20 cellular contexts compared by ENCODE assay signal in genomic region chr1:66787641-66788040, GRCh38. TPM values are rescaled to one million over a fixed set of nuclear protein-coding genes. Genes with fewer than 3 reads are reported as not detected.
"Had no signal": no experiment of that assay in that cellular context is flagged by ENCODE, and none has a peak within 500 bp of the region (broad histone marks: within the 10 kb centered on the region; RNA-seq: fewer than 3 reads in every experiment).

No MANE protein-coding gene starts in this region.

- H3K27me3 Mint-ChIP-seq: activated CD4-positive, alpha-beta T cell treated with anti-CD3 and anti-CD28 coated beads, Interleukin-2, amount 10 ng/mL, durations not matched to agents 24 days and 14 days had no signal

- H3K27me3 ChIP-seq: ascending aorta, sigmoid colon, testis had no signal

- H3K4me1 Mint-ChIP-seq: neural crest cell had no signal

- DNase-seq: activated CD4-positive, alpha-beta T cell treated with anti-CD3 and anti-CD28 coated beads, Interleukin-2, amount 10 ng/mL, durations not matched to agents 24 days and 14 days; activated effector memory CD4-positive, alpha-beta T cell treated with anti-CD3 and anti-CD28 coated beads, Interleukin-2, amount 50 U/mL, for 16 hours; activated T-cell treated with anti-CD3 and anti-CD28 coated beads for 4 hours; hippocampal formation; sigmoid colon; stimulated activated CD4-positive, alpha-beta T cell treated with anti-CD3 and anti-CD28 coated beads, Interleukin-2, amount 100 ng/mL, for 24 hours; stimulated activated naive CD4-positive, alpha-beta T cell treated with Interleukin-2 at 50 U/mL for 16 hours; testis had no signal

- H3K4me1 ChIP-seq: ascending aorta, sigmoid colon, testis had no signal

- H3K27ac ChIP-seq: ascending aorta, sigmoid colon, testis had no signal

- H3K4me3 Mint-ChIP-seq: neural crest cell, WTC11 had no signal

- H3K27ac Mint-ChIP-seq: WTC11 had no signal

- H3K36me3 ChIP-seq: ascending aorta, sigmoid colon had no signal

- H3K9me3 ChIP-seq: ascending aorta, sigmoid colon, testis had no signal

- H3K4me3 ChIP-seq: ascending aorta, sigmoid colon, testis had no signal

- ATAC-seq: esophagus mucosa, WTC11 had no signal

RNA-seq across cellular contexts. Expression of gene INSL5, which starts 13.4 kb away (rescaled TPM):
- total RNA-seq: activated CD4-positive, alpha-beta T cell treated with anti-CD3 and anti-CD28 coated beads, Interleukin-2, amount 10 ng/mL, durations not matched to agents 24 days and 14 days; activated CD8-positive, alpha-beta memory T cell treated with anti-CD3 and anti-CD28 coated beads for 36 hours; ascending aorta; bronchial epithelial cell; esophagus mucosa; glomerular endothelial cell; kidney epithelial cell; lower leg skin; mesenteric fat pad; neural crest cell; osteocyte; ureter; WTC11 had no signal

RNA-seq across cellular contexts. Expression of gene DYNLT5, which starts 35.4 kb away (rescaled TPM):
- total RNA-seq: activated CD4-positive, alpha-beta T cell treated with anti-CD3 and anti-CD28 coated beads, Interleukin-2, amount 10 ng/mL, durations not matched to agents 24 days and 14 days; activated CD8-positive, alpha-beta memory T cell treated with anti-CD3 and anti-CD28 coated beads for 36 hours; bronchial epithelial cell; esophagus mucosa; kidney epithelial cell; testis had no signal
